Comparison of ENCODE assay signal across 22 cellular contexts in genomic region chr7:39312254-39312989, GRCh38.
DNase-seq lines count a peak whose midpoint lies in the region; ATAC-seq, FAIRE-seq and TF ChIP-seq lines count a peak whose summit lies in the region.
"Had no signal": no experiment of that assay in that cellular context is flagged by ENCODE, and none has a peak within 500 bp of the region (broad histone marks: within the 10 kb centered on the region; RNA-seq: fewer than 3 reads in every experiment).

No MANE protein-coding gene starts in this region.

- no peak overlapping the region for H2AK5ac ChIP-seq in trophoblast cell (ENCODE audit: low read length)

- no peak overlapping the region for H4K12ac ChIP-seq in trophoblast cell (ENCODE audit: low read depth, low read length)

- H2AFZ ChIP-seq in trophoblast cell (ENCODE audit: insufficient read depth, low read length, poor library complexity): no peak overlapping the region

- no peak for DNase-seq in GM18507 (ENCODE audit: extremely low spot score, insufficient read length, low read depth)
- DNase-seq in bronchial epithelial cell (ENCODE audit: low read depth): no peak
- DNase-seq in left lung: no peak
- peak; percentile 69 to 85 for DNase-seq in trophoblast cell
- DNase-seq in AML-193 (lab: John Stamatoyannopoulos, UW): no peak
- no peak for DNase-seq in RKO (ENCODE audit: low spot score)
- DNase-seq: BE2C; C1 segment of cervical spinal cord; Caco-2; Calu3; CD4-positive, CD25-positive, alpha-beta regulatory T cell; CD8-positive, alpha-beta T cell; DMS79 treated with DMSO at 0.1 percent for 48 hours; GF-D8 had no signal

- no peak overlapping the region for H3K14ac ChIP-seq in trophoblast cell (ENCODE audit: low read length)

- WGBS in trophoblast cell (ENCODE audit: extremely low coverage, insufficient coverage, insufficient read length): no CpG with 5 or more reads among the region's 10 CpGs

- no peak for TF ChIP-seq CTCF in bronchial epithelial cell (IDR thresholded peaks at IDR 0.05; ENCODE audit: insufficient read depth, low read length, severe bottlenecking)
- no peak for TF ChIP-seq CTCF in left lung (IDR thresholded peaks at IDR 0.05)

- H2BK120ac ChIP-seq in trophoblast cell (ENCODE audit: insufficient read depth, low read length, poor library complexity): no peak overlapping the region

- no peaks in the 10 kb centered on the region for H3K79me2 ChIP-seq in trophoblast cell (ENCODE audit: control insufficient read depth, insufficient read depth, low read length, poor library complexity)

- H3K4me2 ChIP-seq in trophoblast cell (ENCODE audit: low read length): no peak overlapping the region
- H3K4me2 ChIP-seq: A549, BLaER1 had no signal

- peak overlapping the region; percentile 93 for H3K23ac ChIP-seq in trophoblast cell (ENCODE audit: low read length)

- no peaks in the 10 kb centered on the region for H3K36me3 ChIP-seq in bronchial epithelial cell (ENCODE audit: control insufficient read depth, insufficient read depth, low read length)
- H3K36me3 ChIP-seq in left lung: no peaks in the 10 kb centered on the region
- H3K36me3 ChIP-seq in trophoblast cell (ENCODE audit: control insufficient read depth in 1 of 2, insufficient read depth in 2 of 2, low read length in 2 of 2): no peaks in the 10 kb centered on the region
- H3K36me3 ChIP-seq: BE2C, BLaER1 had no signal

- H3K9me3 ChIP-seq in left lung (no peaks in the 10 kb centered on the region), trophoblast cell (ENCODE audit: insufficient read depth, low read depth, low read length) (no peaks in the 10 kb centered on the region)
- H3K9me3 ChIP-seq: A549, BE2C, BLaER1, Caco-2 had no signal

- H3K79me1 ChIP-seq in trophoblast cell (ENCODE audit: low read length): no peaks in the 10 kb centered on the region

- H2BK12ac ChIP-seq in trophoblast cell (ENCODE audit: low read length): no peak overlapping the region

- no peak overlapping the region for H4K8ac ChIP-seq in trophoblast cell (ENCODE audit: low read depth, low read length)

- H3K18ac ChIP-seq in trophoblast cell (ENCODE audit: low read length): no peak overlapping the region

- FAIRE-seq in GM18507 (lab: Jason Lieb, UNC) (peak; percentile 46), bronchial epithelial cell (lab: Jason Lieb, UNC) (peak; percentile 60)
- FAIRE-seq: A549, D721Med, GM12892, GM19239 had no signal

- H3K4me3 ChIP-seq in bronchial epithelial cell (ENCODE audit: low read depth, low read length) (no peak overlapping the region), left lung (no peak overlapping the region), trophoblast cell (ENCODE audit: low read depth, low read length) (no peak overlapping the region)
- H3K4me3 ChIP-seq: A549, BLaER1 had no signal

- no peak overlapping the region for H3K9ac ChIP-seq in trophoblast cell (ENCODE audit: low read length)
- H3K9ac ChIP-seq: BLaER1 had no signal

- H3K4me1 ChIP-seq in left lung (no peaks in the 10 kb centered on the region), trophoblast cell (ENCODE audit: control insufficient read depth in 1 of 2, insufficient read depth in 2 of 2, low read length in 2 of 2) (no peaks in the 10 kb centered on the region)
- H3K4me1 ChIP-seq: A549, BE2C, Caco-2 had no signal

- H2BK5ac ChIP-seq in trophoblast cell (ENCODE audit: low read depth, low read length, poor library complexity): no peak overlapping the region

- H3K27ac ChIP-seq in left lung: no peak overlapping the region
- H3K27ac ChIP-seq in trophoblast cell (ENCODE audit: low read depth, low read length): no peak overlapping the region
- H3K27ac ChIP-seq: 22Rv1, A549, BLaER1 had no signal

- intact Hi-C loops in left lung (cut with DNase I): no loop called here

- peak; percentile 77 for ATAC-seq in left lung
- ATAC-seq in activated CD4-positive, CD25-positive, alpha-beta regulatory T cell treated with anti-CD3 and anti-CD28 coated beads, Interleukin-2, amount 50 U/mL, for 24 hours: no peak
- no peak for ATAC-seq in HG03432 (IDR thresholded peaks at IDR 0.05; ENCODE audit: unreplicated experiment)
- ATAC-seq: A549; CD8-positive, alpha-beta T cell had no signal

- no peak overlapping the region for H3K4ac ChIP-seq in trophoblast cell (ENCODE audit: low read depth, low read length)

- H3K27me3 ChIP-seq in bronchial epithelial cell (ENCODE audit: control insufficient read depth, insufficient read depth, low read length): no peaks in the 10 kb centered on the region
- peaks cover 0 to 11% of the 10 kb centered on the region in 2 donors for H3K27me3 ChIP-seq in left lung
- no peaks in the 10 kb centered on the region for H3K27me3 ChIP-seq in trophoblast cell (ENCODE audit: insufficient read depth, low read length)
- H3K27me3 ChIP-seq: BLaER1 had no signal

- no peak overlapping the region for H4K91ac ChIP-seq in trophoblast cell (ENCODE audit: low read depth, low read length)

Comparison
In these comparisons a context has a peak if more than half of its experiments do, and no peak if none do; other contexts are left out.
1. DNase-seq: peak in trophoblast cell (2 of 2); none in GM18507 (single experiment), bronchial epithelial cell (single experiment), left lung (0 of 2), AML-193 (0 of 2) and RKO (single experiment).